In the genomic region with DNA sequence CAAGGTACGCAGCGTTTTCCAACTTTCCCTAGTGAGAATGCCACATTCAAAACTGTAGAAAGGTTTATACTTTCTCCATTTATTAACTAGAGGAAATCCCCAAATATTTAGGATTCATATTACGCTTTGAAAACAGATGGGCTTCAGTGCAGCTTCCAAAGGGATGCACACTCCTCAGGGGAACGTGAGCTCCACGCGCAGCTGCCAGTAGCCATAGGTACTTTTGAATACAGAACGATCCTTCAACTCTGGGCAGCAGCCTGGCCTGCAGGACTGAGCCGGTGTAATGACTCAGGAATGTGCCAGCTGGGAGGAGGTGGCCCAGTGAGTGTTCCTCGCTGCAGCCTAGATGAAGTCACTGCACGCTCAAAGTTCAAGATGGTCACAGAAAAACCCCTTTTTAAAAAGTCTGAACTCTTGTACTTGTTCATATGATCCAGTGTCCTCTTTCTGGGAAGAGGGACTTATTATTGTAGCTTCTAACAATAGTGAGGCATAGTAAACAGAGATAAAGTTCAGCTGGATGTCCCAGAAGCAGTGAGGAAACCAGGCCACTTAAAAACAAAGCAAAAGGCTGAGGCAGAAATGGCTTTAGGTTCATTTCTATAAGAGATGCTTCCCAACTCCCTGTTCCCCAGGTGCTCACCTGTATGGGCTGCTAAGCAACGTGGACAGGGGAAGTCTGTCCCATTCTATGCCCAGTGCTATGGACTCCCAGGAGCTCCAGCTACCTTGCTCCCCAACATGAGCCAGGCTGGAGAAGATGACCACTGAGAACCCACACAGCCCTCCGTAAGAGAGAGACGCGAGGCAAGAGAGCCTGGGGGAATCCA, we compare ENCODE assay signal across 9 cellular contexts.
A peak's percentile ranks its signal among the peaks of the same experiment; 100 is the strongest.
DNase-seq lines count a peak whose midpoint lies in the region; ATAC-seq and TF ChIP-seq lines count a peak whose summit lies in the region.
"Had no signal": no experiment of that assay in that cellular context is flagged by ENCODE, and none has a peak within 500 bp of the region (broad histone marks: within the 10 kb centered on the region; RNA-seq: fewer than 3 reads in every experiment).

No MANE protein-coding gene starts in this region.

- BruUV-seq in Caco-2 (replicated peaks; lab: Mats Ljungman, UMichigan): no TSS peak

- no peaks in the 10 kb centered on the region for H3K9me3 Mint-ChIP-seq in Caco-2 (ENCODE audit: unreplicated experiment)

- H3K36me3 ChIP-seq in Caco-2 (ENCODE audit: control insufficient read depth, insufficient read depth, low read length) (0 out of 2 replicates have a peak, but pooled peaks cover 1% of the 10 kb centered on the region), osteoblast (ENCODE audit: insufficient read depth, low read length) (no peaks in the 10 kb centered on the region)

- H3K27me3 ChIP-seq in Caco-2 (replicated peaks; ENCODE audit: control insufficient read depth, insufficient read depth, low read length) (no peaks in the 10 kb centered on the region), osteoblast (ENCODE audit: insufficient read depth, low read length) (no peaks in the 10 kb centered on the region)

- H3K9me3 ChIP-seq in Caco-2 (no peaks in the 10 kb centered on the region), osteoblast (ENCODE audit: low read depth, low read length) (no peaks in the 10 kb centered on the region)

- H2AFZ ChIP-seq in osteoblast (ENCODE audit: low read length): no peak overlapping the region

- CTCF ChIA-PET in Caco-2 (lab: Charles Lee) (interaction anchor here (0.9 to 1.0 kb wide), 3 partner anchors 15 to 158 kb away, joined by 3 read pairs; a partner anchor contains a TSS), RWPE1 (lab: Yijun Ruan, JAX) (interaction anchor here (0.5 to 0.6 kb wide), 4 partner anchors 49 to 480 kb away, joined by 3 read pairs; no protein-coding TSS in a partner anchor)

- peaks cover 32% of the 10 kb centered on the region for H3K79me2 ChIP-seq in osteoblast (ENCODE audit: insufficient read depth, low read length)

- POLR2A ChIA-PET in Caco-2 (lab: Charles Lee) (no interaction called here), RWPE1 (lab: Yijun Ruan, JAX; ENCODE audit: low non-redundant PET) (no interaction called here)

- intact Hi-C loops in Caco-2 (cut with micrococcal nuclease; ENCODE audit: unreplicated experiment): loop anchor here (1.0 kb wide), 3 partner anchors 10 to 19 kb away; no protein-coding TSS in a partner anchor

- H3K4me3 Mint-ChIP-seq in Caco-2 (ENCODE audit: unreplicated experiment): no peak overlapping the region

- TF ChIP-seq CTCF in Caco-2 (IDR thresholded peaks at IDR 0.05; ENCODE audit: insufficient read depth in 1 of 2, low read depth in 1 of 2, low read length in 1 of 2, severe bottlenecking in 1 of 2, unreplicated experiment in 1 of 2): no peak
- no peak for TF ChIP-seq CTCF in RWPE1 (conservative IDR thresholded peaks at IDR 0.05; ENCODE audit: low read depth)
- TF ChIP-seq CTCF in fibroblast of pulmonary artery (IDR thresholded peaks at IDR 0.05; ENCODE audit: low read length, missing control alignments): no peak
- no peak for TF ChIP-seq CTCF in osteoblast (IDR thresholded peaks at IDR 0.05; ENCODE audit: extremely low read depth, low read depth, low read length)

- peak overlapping the region; percentile 32 for H3K4me2 ChIP-seq in osteoblast (ENCODE audit: insufficient read depth, low read length)

- H3K4me3 ChIP-seq in Caco-2 (ENCODE audit: low read depth, low read length): no peak overlapping the region
- H3K4me3 ChIP-seq in fibroblast of pulmonary artery (replicated peaks; ENCODE audit: low read depth, low read length): no peak overlapping the region
- no peak overlapping the region for H3K4me3 ChIP-seq in osteoblast (ENCODE audit: insufficient read depth, low read length)

- H3K27ac Mint-ChIP-seq in Caco-2 (ENCODE audit: unreplicated experiment): peak overlapping the region; percentile 86

- no peaks in the 10 kb centered on the region for H3K27me3 Mint-ChIP-seq in Caco-2 (ENCODE audit: insufficient read depth, unreplicated experiment)

- peaks cover 15% of the 10 kb centered on the region for H3K36me3 Mint-ChIP-seq in Caco-2 (ENCODE audit: insufficient read depth, unreplicated experiment)

- peaks cover 31% of the 10 kb centered on the region for H3K4me1 ChIP-seq in Caco-2
- H3K4me1 ChIP-seq in osteoblast (ENCODE audit: insufficient read depth, low read length): peaks cover 33% of the 10 kb centered on the region

- DNase-seq in Caco-2 (peak; percentile 65 to 71), RWPE1 (ENCODE audit: low spot score) (peak; percentile 92), fibroblast of pulmonary artery (ENCODE audit: low read depth) (peak; percentile 94), osteoblast (ENCODE audit: insufficient read length, low spot score, missing footprints) (peak; percentile 88), NCI-H774 (lab: John Stamatoyannopoulos, UW) (no peak)
- DNase-seq: GF-D8 had no signal

- H3K27ac ChIP-seq in RWPE1: peak overlapping the region; percentile 82
- H3K27ac ChIP-seq in osteoblast (ENCODE audit: low read depth, low read length): peak overlapping the region; percentile 97

- no peak for ATAC-seq in GM21423 (IDR thresholded peaks at IDR 0.05; ENCODE audit: unreplicated experiment)
- no peak for ATAC-seq in GM21515 (IDR thresholded peaks at IDR 0.05; ENCODE audit: unreplicated experiment)
- no peak for ATAC-seq in GM18867 (IDR thresholded peaks at IDR 0.05; ENCODE audit: unreplicated experiment)

- H3K4me1 Mint-ChIP-seq in Caco-2 (ENCODE audit: low read depth, unreplicated experiment): peaks cover 15% of the 10 kb centered on the region

- H4K20me1 ChIP-seq in osteoblast (ENCODE audit: insufficient read depth, low read length): no peaks in the 10 kb centered on the region
